In the genomic region with DNA sequence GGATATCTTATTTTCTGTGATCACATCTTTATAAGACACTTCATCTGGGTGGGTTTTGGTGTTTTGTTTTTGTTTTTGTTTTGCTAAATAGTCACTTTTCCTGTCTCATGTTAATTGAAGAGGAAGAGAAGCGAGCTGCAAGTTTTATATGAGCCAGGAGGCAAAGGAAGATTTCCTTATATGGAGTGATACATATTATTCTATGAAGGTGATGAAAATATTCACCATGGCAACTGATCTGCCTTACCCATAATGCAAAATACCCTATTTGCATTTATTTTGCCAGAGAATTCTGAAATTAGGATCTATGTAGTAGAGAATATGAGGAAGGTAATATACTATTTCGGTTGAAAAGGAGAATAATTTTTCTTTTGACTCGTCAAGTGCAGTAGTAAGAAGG, we compare ENCODE assay signal across 1 cellular context.
TF ChIP-seq lines count a peak whose summit lies in the region.

No MANE protein-coding gene starts in this region.

TF ChIP-seq in WTC11, 78 proteins besides CTCF, POLR2A, EP300 and RAD21 (continued from another document):
- TF ChIP-seq OVOL2 (CRISPR knock-in tag; IDR thresholded peaks at IDR 0.05; ENCODE audit: borderline replicate concordance) (no peak), ESRRA (CRISPR knock-in tag; IDR thresholded peaks at IDR 0.05; ENCODE audit: borderline replicate concordance) (no peak), CBFB (CRISPR knock-in tag; IDR thresholded peaks at IDR 0.05; ENCODE audit: low read depth) (no peak), FOXK1 (CRISPR knock-in tag; IDR thresholded peaks at IDR 0.05) (no peak), MYBL2 (CRISPR knock-in tag; IDR thresholded peaks at IDR 0.05) (no peak), TCF7 (CRISPR knock-in tag; IDR thresholded peaks at IDR 0.05; ENCODE audit: low read depth) (no peak)
- TF ChIP-seq, protein P1, sequence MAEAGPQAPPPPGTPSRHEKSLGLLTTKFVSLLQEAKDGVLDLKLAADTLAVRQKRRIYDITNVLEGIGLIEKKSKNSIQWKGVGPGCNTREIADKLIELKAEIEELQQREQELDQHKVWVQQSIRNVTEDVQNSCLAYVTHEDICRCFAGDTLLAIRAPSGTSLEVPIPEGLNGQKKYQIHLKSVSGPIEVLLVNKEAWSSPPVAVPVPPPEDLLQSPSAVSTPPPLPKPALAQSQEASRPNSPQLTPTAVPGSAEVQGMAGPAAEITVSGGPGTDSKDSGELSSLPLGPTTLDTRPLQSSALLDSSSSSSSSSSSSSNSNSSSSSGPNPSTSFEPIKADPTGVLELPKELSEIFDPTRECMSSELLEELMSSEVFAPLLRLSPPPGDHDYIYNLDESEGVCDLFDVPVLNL (CRISPR knock-in tag; IDR thresholded peaks at IDR 0.05; ENCODE audit: borderline replicate concordance, low read depth), result no peak
- TF ChIP-seq, protein P2, sequence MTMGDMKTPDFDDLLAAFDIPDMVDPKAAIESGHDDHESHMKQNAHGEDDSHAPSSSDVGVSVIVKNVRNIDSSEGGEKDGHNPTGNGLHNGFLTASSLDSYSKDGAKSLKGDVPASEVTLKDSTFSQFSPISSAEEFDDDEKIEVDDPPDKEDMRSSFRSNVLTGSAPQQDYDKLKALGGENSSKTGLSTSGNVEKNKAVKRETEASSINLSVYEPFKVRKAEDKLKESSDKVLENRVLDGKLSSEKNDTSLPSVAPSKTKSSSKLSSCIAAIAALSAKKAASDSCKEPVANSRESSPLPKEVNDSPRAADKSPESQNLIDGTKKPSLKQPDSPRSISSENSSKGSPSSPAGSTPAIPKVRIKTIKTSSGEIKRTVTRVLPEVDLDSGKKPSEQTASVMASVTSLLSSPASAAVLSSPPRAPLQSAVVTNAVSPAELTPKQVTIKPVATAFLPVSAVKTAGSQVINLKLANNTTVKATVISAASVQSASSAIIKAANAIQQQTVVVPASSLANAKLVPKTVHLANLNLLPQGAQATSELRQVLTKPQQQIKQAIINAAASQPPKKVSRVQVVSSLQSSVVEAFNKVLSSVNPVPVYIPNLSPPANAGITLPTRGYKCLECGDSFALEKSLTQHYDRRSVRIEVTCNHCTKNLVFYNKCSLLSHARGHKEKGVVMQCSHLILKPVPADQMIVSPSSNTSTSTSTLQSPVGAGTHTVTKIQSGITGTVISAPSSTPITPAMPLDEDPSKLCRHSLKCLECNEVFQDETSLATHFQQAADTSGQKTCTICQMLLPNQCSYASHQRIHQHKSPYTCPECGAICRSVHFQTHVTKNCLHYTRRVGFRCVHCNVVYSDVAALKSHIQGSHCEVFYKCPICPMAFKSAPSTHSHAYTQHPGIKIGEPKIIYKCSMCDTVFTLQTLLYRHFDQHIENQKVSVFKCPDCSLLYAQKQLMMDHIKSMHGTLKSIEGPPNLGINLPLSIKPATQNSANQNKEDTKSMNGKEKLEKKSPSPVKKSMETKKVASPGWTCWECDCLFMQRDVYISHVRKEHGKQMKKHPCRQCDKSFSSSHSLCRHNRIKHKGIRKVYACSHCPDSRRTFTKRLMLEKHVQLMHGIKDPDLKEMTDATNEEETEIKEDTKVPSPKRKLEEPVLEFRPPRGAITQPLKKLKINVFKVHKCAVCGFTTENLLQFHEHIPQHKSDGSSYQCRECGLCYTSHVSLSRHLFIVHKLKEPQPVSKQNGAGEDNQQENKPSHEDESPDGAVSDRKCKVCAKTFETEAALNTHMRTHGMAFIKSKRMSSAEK (CRISPR knock-in tag; IDR thresholded peaks at IDR 0.05; ENCODE audit: borderline replicate concordance), result no peak
- TF ChIP-seq, protein P3, sequence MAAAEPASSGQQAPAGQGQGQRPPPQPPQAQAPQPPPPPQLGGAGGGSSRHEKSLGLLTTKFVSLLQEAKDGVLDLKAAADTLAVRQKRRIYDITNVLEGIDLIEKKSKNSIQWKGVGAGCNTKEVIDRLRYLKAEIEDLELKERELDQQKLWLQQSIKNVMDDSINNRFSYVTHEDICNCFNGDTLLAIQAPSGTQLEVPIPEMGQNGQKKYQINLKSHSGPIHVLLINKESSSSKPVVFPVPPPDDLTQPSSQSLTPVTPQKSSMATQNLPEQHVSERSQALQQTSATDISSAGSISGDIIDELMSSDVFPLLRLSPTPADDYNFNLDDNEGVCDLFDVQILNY (CRISPR knock-in tag; IDR thresholded peaks at IDR 0.05), result no peak
- TF ChIP-seq, protein P4, sequence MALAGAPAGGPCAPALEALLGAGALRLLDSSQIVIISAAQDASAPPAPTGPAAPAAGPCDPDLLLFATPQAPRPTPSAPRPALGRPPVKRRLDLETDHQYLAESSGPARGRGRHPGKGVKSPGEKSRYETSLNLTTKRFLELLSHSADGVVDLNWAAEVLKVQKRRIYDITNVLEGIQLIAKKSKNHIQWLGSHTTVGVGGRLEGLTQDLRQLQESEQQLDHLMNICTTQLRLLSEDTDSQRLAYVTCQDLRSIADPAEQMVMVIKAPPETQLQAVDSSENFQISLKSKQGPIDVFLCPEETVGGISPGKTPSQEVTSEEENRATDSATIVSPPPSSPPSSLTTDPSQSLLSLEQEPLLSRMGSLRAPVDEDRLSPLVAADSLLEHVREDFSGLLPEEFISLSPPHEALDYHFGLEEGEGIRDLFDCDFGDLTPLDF (CRISPR knock-in tag; IDR thresholded peaks at IDR 0.05), result no peak
- TF ChIP-seq, protein P5, sequence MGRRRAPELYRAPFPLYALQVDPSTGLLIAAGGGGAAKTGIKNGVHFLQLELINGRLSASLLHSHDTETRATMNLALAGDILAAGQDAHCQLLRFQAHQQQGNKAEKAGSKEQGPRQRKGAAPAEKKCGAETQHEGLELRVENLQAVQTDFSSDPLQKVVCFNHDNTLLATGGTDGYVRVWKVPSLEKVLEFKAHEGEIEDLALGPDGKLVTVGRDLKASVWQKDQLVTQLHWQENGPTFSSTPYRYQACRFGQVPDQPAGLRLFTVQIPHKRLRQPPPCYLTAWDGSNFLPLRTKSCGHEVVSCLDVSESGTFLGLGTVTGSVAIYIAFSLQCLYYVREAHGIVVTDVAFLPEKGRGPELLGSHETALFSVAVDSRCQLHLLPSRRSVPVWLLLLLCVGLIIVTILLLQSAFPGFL (CRISPR knock-in tag; IDR thresholded peaks at IDR 0.05; ENCODE audit: borderline replicate concordance), result no peak
TF ChIP-seq in WTC11: peak in this region for 0.
